1 cellular context compared by ENCODE assay signal in the genomic region with DNA sequence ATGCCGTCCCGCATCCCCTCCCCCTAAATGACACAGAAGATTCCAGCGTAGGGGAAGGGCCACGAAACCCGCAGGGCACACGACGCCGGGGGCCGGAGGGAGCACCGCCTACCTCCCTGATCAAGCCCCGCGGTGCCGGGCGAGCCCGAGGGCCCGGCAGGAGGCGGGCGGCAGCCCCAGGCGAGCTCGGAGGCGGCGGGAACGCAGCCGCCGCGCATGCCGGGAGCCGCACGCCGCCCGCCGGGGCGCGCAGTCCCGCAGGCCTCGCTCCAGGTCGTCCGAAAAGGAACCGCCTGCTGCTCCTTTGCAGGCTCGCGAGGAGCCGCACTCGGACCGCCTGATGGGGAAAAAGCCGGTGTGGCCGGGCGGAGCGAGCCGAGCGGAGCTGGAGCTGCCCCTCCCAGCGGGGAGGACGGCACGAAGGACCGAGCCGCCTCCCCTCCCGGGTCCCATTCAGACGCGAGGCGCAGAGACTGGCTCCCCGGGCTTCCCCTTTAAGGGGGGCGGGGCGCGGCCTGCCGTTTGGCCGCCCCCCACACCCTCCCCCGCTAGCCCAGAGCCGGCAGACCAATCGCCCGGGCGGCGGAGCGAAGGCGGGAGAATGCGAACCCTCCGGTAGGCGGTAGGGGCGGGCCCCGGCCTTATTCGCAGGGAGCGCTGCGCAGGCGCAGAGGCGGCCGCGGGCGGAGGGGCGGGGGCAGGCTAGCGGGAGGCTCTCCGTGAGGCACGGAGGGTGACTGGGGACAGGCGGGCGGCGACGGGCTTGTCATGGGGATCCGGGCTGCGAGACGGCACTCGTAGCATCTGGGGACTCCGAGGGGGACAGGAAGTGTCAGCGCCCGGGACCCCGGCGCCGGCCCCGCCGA.
A peak's percentile ranks its signal among the peaks of the same experiment; 100 is the strongest.
TF ChIP-seq lines count a peak whose summit lies in the region.

No MANE protein-coding gene starts in this region.

TF ChIP-seq in HepG2, 621 proteins besides CTCF, POLR2A, EP300 and RAD21 (continued from another document and continues in another):
- TF ChIP-seq ZNF770 (CRISPR knock-in tag; IDR thresholded peaks at IDR 0.05): 0 out of 2 replicates have a peak, but pooled peaks have one; percentile 39
- TF ChIP-seq KLF11 (CRISPR knock-in tag; IDR thresholded peaks at IDR 0.05): no peak
- peak; percentile 95 for TF ChIP-seq ZNF501 (CRISPR knock-in tag; IDR thresholded peaks at IDR 0.05)
- TF ChIP-seq, protein P1, sequence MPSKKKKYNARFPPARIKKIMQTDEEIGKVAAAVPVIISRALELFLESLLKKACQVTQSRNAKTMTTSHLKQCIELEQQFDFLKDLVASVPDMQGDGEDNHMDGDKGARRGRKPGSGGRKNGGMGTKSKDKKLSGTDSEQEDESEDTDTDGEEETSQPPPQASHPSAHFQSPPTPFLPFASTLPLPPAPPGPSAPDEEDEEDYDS (CRISPR knock-in tag; IDR thresholded peaks at IDR 0.05): peak; percentile 47; the same call in 1 of the 2 replicates
- TF ChIP-seq, protein P2, sequence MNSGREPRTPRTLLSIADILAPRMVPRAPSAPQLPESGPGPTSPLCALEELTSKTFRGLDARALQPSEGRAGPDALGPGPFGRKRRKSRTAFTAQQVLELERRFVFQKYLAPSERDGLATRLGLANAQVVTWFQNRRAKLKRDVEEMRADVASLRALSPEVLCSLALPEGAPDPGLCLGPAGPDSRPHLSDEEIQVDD (CRISPR knock-in tag; IDR thresholded peaks at IDR 0.05; ENCODE audit: borderline replicate concordance): no peak; the same call in 1 of the 2 replicates
- TF ChIP-seq NKX3-1 (CRISPR knock-in tag; IDR thresholded peaks at IDR 0.05): no peak; the same call in 1 of the 2 replicates
- no peak for TF ChIP-seq GLMP (CRISPR knock-in tag; IDR thresholded peaks at IDR 0.05; ENCODE audit: borderline replicate concordance)
- peak; percentile 54; the same call in 1 of the 2 replicates for TF ChIP-seq ZNF543 (CRISPR knock-in tag; IDR thresholded peaks at IDR 0.05)
- TF ChIP-seq, protein P3, sequence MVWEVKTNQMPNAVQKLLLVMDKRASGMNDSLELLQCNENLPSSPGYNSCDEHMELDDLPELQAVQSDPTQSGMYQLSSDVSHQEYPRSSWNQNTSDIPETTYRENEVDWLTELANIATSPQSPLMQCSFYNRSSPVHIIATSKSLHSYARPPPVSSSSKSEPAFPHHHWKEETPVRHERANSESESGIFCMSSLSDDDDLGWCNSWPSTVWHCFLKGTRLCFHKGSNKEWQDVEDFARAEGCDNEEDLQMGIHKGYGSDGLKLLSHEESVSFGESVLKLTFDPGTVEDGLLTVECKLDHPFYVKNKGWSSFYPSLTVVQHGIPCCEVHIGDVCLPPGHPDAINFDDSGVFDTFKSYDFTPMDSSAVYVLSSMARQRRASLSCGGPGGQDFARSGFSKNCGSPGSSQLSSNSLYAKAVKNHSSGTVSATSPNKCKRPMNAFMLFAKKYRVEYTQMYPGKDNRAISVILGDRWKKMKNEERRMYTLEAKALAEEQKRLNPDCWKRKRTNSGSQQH (CRISPR knock-in tag; IDR thresholded peaks at IDR 0.05; ENCODE audit: low read depth): peak; percentile 29; the same call in 1 of the 2 replicates
- TF ChIP-seq IKZF5 (CRISPR knock-in tag; IDR thresholded peaks at IDR 0.05): no peak; the same call in 1 of the 2 replicates
- TF ChIP-seq ZNF496 (CRISPR knock-in tag; IDR thresholded peaks at IDR 0.05; ENCODE audit: insufficient replicate concordance): no peak
- TF ChIP-seq ZNF570 (CRISPR knock-in tag; IDR thresholded peaks at IDR 0.05; ENCODE audit: borderline replicate concordance): no peak
- TF ChIP-seq TCF7L2 (IDR thresholded peaks at IDR 0.05; ENCODE audit: low read depth, low read length): no peak
- TF ChIP-seq ARID2 (CRISPR knock-in tag; IDR thresholded peaks at IDR 0.05; ENCODE audit: borderline replicate concordance): no peak
- TF ChIP-seq UBTF (CRISPR knock-in tag; IDR thresholded peaks at IDR 0.05): peak; percentile 97
- no peak for TF ChIP-seq MLX (CRISPR knock-in tag; IDR thresholded peaks at IDR 0.05)
- no peak; the same call in 1 of the 2 replicates for TF ChIP-seq EED (CRISPR knock-in tag; IDR thresholded peaks at IDR 0.05)
- TF ChIP-seq AKNA (CRISPR knock-in tag; IDR thresholded peaks at IDR 0.05; ENCODE audit: borderline replicate concordance): no peak
- no peak for TF ChIP-seq KDM1A (CRISPR knock-in tag; IDR thresholded peaks at IDR 0.05)
- no peak for TF ChIP-seq NFE2L2 (IDR thresholded peaks at IDR 0.05; ENCODE audit: low read length)
- TF ChIP-seq ZNF567 (CRISPR knock-in tag; IDR thresholded peaks at IDR 0.05; ENCODE audit: borderline replicate concordance): no peak
- TF ChIP-seq ISX (CRISPR knock-in tag; conservative IDR thresholded peaks at IDR 0.05): no peak
- TF ChIP-seq CENPBD1 (CRISPR knock-in tag; IDR thresholded peaks at IDR 0.05; ENCODE audit: borderline replicate concordance, low read depth): no peak
- TF ChIP-seq ZNF274 (CRISPR knock-in tag; IDR thresholded peaks at IDR 0.05): no peak; the same call in 1 of the 2 replicates
- TF ChIP-seq KLF15 (CRISPR knock-in tag; IDR thresholded peaks at IDR 0.05; ENCODE audit: borderline replicate concordance): no peak
- no peak for TF ChIP-seq SRY (CRISPR knock-in tag; IDR thresholded peaks at IDR 0.05)
- no peak for TF ChIP-seq ZC3H4 (CRISPR knock-in tag; IDR thresholded peaks at IDR 0.05; ENCODE audit: borderline replicate concordance)
- no peak for TF ChIP-seq ZNF737 (CRISPR knock-in tag; IDR thresholded peaks at IDR 0.05; ENCODE audit: borderline replicate concordance)
- peak; percentile 77; the same call in 1 of the 2 replicates for TF ChIP-seq ZFP36L1 (CRISPR knock-in tag; IDR thresholded peaks at IDR 0.05)
- TF ChIP-seq POLR2G (IDR thresholded peaks at IDR 0.05; ENCODE audit: low read depth, low read length): peak; percentile 78
- TF ChIP-seq ZNF460 (CRISPR knock-in tag; IDR thresholded peaks at IDR 0.05; ENCODE audit: borderline replicate concordance): no peak
- no peak for TF ChIP-seq SOX6 (IDR thresholded peaks at IDR 0.05)
- TF ChIP-seq SOX6 (CRISPR knock-in tag; IDR thresholded peaks at IDR 0.05): no peak; the same call in 1 of the 2 replicates
- TF ChIP-seq MYC (CRISPR knock-in tag; IDR thresholded peaks at IDR 0.05; ENCODE audit: borderline replicate concordance): peak; percentile 73; the same call in 1 of the 2 replicates
- TF ChIP-seq ZNF251 (CRISPR knock-in tag; IDR thresholded peaks at IDR 0.05): no peak
- TF ChIP-seq SRSF9 (IDR thresholded peaks at IDR 0.05; ENCODE audit: borderline replicate concordance, insufficient read depth, low read depth, low read length, poor library complexity, severe bottlenecking): no peak
- TF ChIP-seq ZNF563 (CRISPR knock-in tag; IDR thresholded peaks at IDR 0.05): peak; percentile 94
- no peak for TF ChIP-seq SNAPC2 (CRISPR knock-in tag; IDR thresholded peaks at IDR 0.05)
- TF ChIP-seq, protein P4, sequence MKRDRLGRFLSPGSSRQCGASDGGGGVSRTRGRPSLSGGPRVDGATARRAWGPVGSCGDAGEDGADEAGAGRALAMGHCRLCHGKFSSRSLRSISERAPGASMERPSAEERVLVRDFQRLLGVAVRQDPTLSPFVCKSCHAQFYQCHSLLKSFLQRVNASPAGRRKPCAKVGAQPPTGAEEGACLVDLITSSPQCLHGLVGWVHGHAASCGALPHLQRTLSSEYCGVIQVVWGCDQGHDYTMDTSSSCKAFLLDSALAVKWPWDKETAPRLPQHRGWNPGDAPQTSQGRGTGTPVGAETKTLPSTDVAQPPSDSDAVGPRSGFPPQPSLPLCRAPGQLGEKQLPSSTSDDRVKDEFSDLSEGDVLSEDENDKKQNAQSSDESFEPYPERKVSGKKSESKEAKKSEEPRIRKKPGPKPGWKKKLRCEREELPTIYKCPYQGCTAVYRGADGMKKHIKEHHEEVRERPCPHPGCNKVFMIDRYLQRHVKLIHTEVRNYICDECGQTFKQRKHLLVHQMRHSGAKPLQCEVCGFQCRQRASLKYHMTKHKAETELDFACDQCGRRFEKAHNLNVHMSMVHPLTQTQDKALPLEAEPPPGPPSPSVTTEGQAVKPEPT (CRISPR knock-in tag; IDR thresholded peaks at IDR 0.05; ENCODE audit: low read depth): no peak
- TF ChIP-seq NCOA2 (CRISPR knock-in tag; IDR thresholded peaks at IDR 0.05): no peak
- TF ChIP-seq MYNN (CRISPR knock-in tag; IDR thresholded peaks at IDR 0.05; ENCODE audit: low read depth): no peak
- peak; percentile 76 for TF ChIP-seq ZMYM4 (CRISPR knock-in tag; IDR thresholded peaks at IDR 0.05)
